1 cellular context compared by ENCODE assay signal in the genomic region with DNA sequence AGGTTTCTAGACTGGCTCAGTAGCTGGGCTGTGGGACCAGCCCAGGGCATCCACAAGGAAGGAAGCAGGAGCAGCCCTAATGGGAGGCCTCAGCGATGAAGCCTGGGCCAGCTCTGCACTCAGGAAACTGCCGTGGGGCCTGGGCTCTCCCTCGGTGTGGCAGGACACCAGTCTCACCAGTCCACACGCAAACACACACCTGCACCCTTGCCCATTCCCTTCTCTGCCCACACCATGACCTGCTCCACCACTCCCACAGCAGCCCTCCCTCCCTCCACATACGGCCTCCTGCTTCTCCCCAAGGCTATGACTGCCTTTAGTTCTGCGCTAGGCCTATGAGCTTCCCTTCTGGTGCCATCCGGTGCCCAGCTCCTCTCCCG.
TF ChIP-seq lines count a peak whose summit lies in the region.

No MANE protein-coding gene starts in this region.

TF ChIP-seq in H1, 55 proteins besides CTCF, POLR2A, EP300 and RAD21:
- no peak for TF ChIP-seq TCF12 (IDR thresholded peaks at IDR 0.05; ENCODE audit: low read depth, low read length)
- TF ChIP-seq CEBPB (IDR thresholded peaks at IDR 0.05; ENCODE audit: low read depth, low read length) = no peak
